Comparison of ENCODE assay signal across 8 cellular contexts in genomic region chrX:283115-283845, GRCh38. TPM values are rescaled to one million over a fixed set of nuclear protein-coding genes. Genes with fewer than 3 reads are reported as not detected.
DNase-seq lines count a peak whose midpoint lies in the region; ATAC-seq and TF ChIP-seq lines count a peak whose summit lies in the region.

No MANE protein-coding gene starts in this region.

- H3K36me3 Mint-ChIP-seq in CD4-positive, alpha-beta T cell (ENCODE audit: low read depth), result peaks cover 28% of the 10 kb centered on the region

- H2BK15ac ChIP-seq in neuronal stem cell (ENCODE audit: low read length), result no peak overlapping the region

- H3K4ac ChIP-seq in neuronal stem cell (ENCODE audit: low read length), result no peak overlapping the region

- no peak for TF ChIP-seq CTCF in CD4-positive, alpha-beta T cell (IDR thresholded peaks at IDR 0.05)
- TF ChIP-seq CTCF in suprapubic skin (IDR thresholded peaks at IDR 0.05), result no peak

- no peaks in the 10 kb centered on the region for H3K9me3 Mint-ChIP-seq in CD4-positive, alpha-beta T cell

- H3K4me3 ChIP-seq in HUES64 (ENCODE audit: low read length) (peak overlapping the region; percentile 93), neuronal stem cell (ENCODE audit: low read length in 2 of 2) (peak overlapping the region; percentile 54 to 75), suprapubic skin (peak overlapping the region; percentile 60)

- no peak for TF ChIP-seq EP300 in suprapubic skin (IDR thresholded peaks at IDR 0.05)

- peak overlapping the region; percentile 49 for H3K4me2 ChIP-seq in neuronal stem cell (ENCODE audit: insufficient read depth, low read length, poor library complexity, severe bottlenecking)

- peak overlapping the region; percentile 95 for H3K4me3 Mint-ChIP-seq in CD4-positive, alpha-beta T cell

- H3K36me3 ChIP-seq in HUES64 (ENCODE audit: insufficient read depth, low read length) (peaks cover 38% of the 10 kb centered on the region), neuronal stem cell (replicated peaks in 1 of 2; ENCODE audit: control insufficient read depth in 2 of 2, insufficient read depth in 2 of 2, low read length in 2 of 2) (peaks cover 33 to 39% of the 10 kb centered on the region in 2 donors), suprapubic skin (peaks cover 16% of the 10 kb centered on the region)

- 3% methylated on average over 45 of the region's 45 CpGs for WGBS in HUES64
- WGBS in neuronal stem cell (ENCODE audit: extremely low coverage in 2 of 2, insufficient read length in 2 of 2, insufficient replicate concordance in 1 of 2), 2 donors, result no CpG with 5 or more reads among the region's 45 CpGs
- WGBS in suprapubic skin, result 5% methylated on average over 36 of the region's 45 CpGs

- H2BK120ac ChIP-seq in neuronal stem cell (ENCODE audit: low read depth, low read length), result no peak overlapping the region

- H3K27ac Mint-ChIP-seq in CD4-positive, alpha-beta T cell, result peak overlapping the region; percentile 91

- H2BK12ac ChIP-seq in neuronal stem cell (ENCODE audit: low read length), result no peak overlapping the region

- H3K79me1 ChIP-seq in neuronal stem cell (ENCODE audit: low read depth, low read length), result peaks cover 19% of the 10 kb centered on the region

- TF ChIP-seq POLR2A in suprapubic skin (IDR thresholded peaks at IDR 0.05), result no peak

- no peak overlapping the region for H2AK5ac ChIP-seq in neuronal stem cell (ENCODE audit: low read depth, low read length)

- H4K8ac ChIP-seq in neuronal stem cell (ENCODE audit: low read depth, low read length), result no peak overlapping the region

- H2AFZ ChIP-seq in neuronal stem cell (ENCODE audit: low read length), result peak overlapping the region; percentile 63

- H3K4me1 ChIP-seq in HUES64 (ENCODE audit: insufficient read depth, low read length), result peaks cover 6% of the 10 kb centered on the region; the same call in 1 of the 2 replicates
- peaks cover 0 to 8% of the 10 kb centered on the region in 2 donors for H3K4me1 ChIP-seq in neuronal stem cell (ENCODE audit: control insufficient read depth in 2 of 2, insufficient read depth in 1 of 2, low read depth in 1 of 2, low read length in 2 of 2)
- peaks cover 25% of the 10 kb centered on the region for H3K4me1 ChIP-seq in suprapubic skin

- peak; percentile 77 to 88 (median 83) for DNase-seq in CD4-positive, alpha-beta T cell
- DNase-seq in activated T-cell treated with anti-CD3 and anti-CD28 coated beads for 4 hours (peak; percentile 89), fibroblast of the conjunctiva (ENCODE audit: low read depth) (peak; percentile 82), neuronal stem cell (ENCODE audit: low spot score) (peak; percentile 88), suprapubic skin (ENCODE audit: low spot score in 2 of 2) (peak; percentile 96 to 97), NCI-H2171 treated with DMSO at 0.1 percent for 48 hours (lab: John Stamatoyannopoulos, UW) (no peak)

- H3K9ac ChIP-seq in HUES64 (ENCODE audit: low read depth, low read length) (peak overlapping the region; percentile 93), neuronal stem cell (ENCODE audit: low read depth, low read length, poor library complexity) (no peak overlapping the region)

- POLR2A ChIA-PET in CD4-positive, alpha-beta T cell (lab: Charles Lee), result no interaction called here

- intact Hi-C loops in CD4-positive, alpha-beta T cell (cut with DNase I, micrococcal nuclease), result loop anchor here (2.0 to 5.0 kb wide), 3 partner anchors 36 to 1274 kb away; partner anchors contain the start of genes GTPBP6 (in 1 of the 2) and PPP2R3B (in 1 of the 2)

- H2BK5ac ChIP-seq in neuronal stem cell (ENCODE audit: low read length), result no peak overlapping the region

- peak overlapping the region; percentile 44 for H3K18ac ChIP-seq in neuronal stem cell (ENCODE audit: low read length)

- ATAC-seq in CD4-positive, alpha-beta T cell (ENCODE audit: poor library complexity), result peak; percentile 98
- ATAC-seq in GM21423 (IDR thresholded peaks at IDR 0.05; ENCODE audit: unreplicated experiment), result peak; percentile 95

- no peak overlapping the region for H3K14ac ChIP-seq in neuronal stem cell (ENCODE audit: low read length)

- no peak overlapping the region for H3K27ac ChIP-seq in CD4-positive, alpha-beta T cell (ENCODE audit: low read depth, low read length)
- H3K27ac ChIP-seq in HUES64 (ENCODE audit: low read depth, low read length) (peak overlapping the region; percentile 90), neuronal stem cell (replicated peaks; ENCODE audit: low read length) (peak overlapping the region; percentile 95), suprapubic skin (peak overlapping the region; percentile 51)

- peaks cover 28% of the 10 kb centered on the region for H3K4me1 Mint-ChIP-seq in CD4-positive, alpha-beta T cell (ENCODE audit: low read depth)

- no peaks in the 10 kb centered on the region for H3K9me3 ChIP-seq in CD4-positive, alpha-beta T cell (ENCODE audit: control insufficient read depth, low read length)
- H3K9me3 ChIP-seq in HUES64 (ENCODE audit: insufficient read depth, low read depth, low read length) (no peaks in the 10 kb centered on the region), neuronal stem cell (replicated peaks in 1 of 2; ENCODE audit: control insufficient read depth in 2 of 2, insufficient read depth in 1 of 2, low read depth in 1 of 2, low read length in 2 of 2) (peaks cover 3 to 8% of the 10 kb centered on the region in 2 donors), suprapubic skin (no peaks in the 10 kb centered on the region)

- H3K27me3 ChIP-seq in CD4-positive, alpha-beta T cell (ENCODE audit: control insufficient read depth, insufficient read depth, low read length), result no peaks in the 10 kb centered on the region
- H3K27me3 ChIP-seq in HUES64 (ENCODE audit: insufficient read depth, low read length), result no peaks in the 10 kb centered on the region
- H3K27me3 ChIP-seq in neuronal stem cell (ENCODE audit: control insufficient read depth in 3 of 3, insufficient read depth in 3 of 3, low read depth in 1 of 3, low read length in 3 of 3), result no peaks in the 10 kb centered on the region
- H3K27me3 ChIP-seq in suprapubic skin, result no peaks in the 10 kb centered on the region

- CTCF ChIA-PET in CD4-positive, alpha-beta T cell (lab: Charles Lee), result no interaction called here

- no peaks in the 10 kb centered on the region for H3K27me3 Mint-ChIP-seq in CD4-positive, alpha-beta T cell

- H4K91ac ChIP-seq in neuronal stem cell (ENCODE audit: low read depth, low read length, poor library complexity), result no peak overlapping the region

- H3K23ac ChIP-seq in neuronal stem cell (ENCODE audit: low read depth, low read length, poor library complexity), result no peak overlapping the region

RNA-seq across cellular contexts. Expression of gene PLCXD1, which starts 2.1 kb away (rescaled TPM):
- 10 to 100 TPM; 33.0 to 35.8 TPM for total RNA-seq in CD4-positive, alpha-beta T cell
- 65.8 TPM for polyA plus RNA-seq in HUES64 (2013, experiment 1 of 2)
- 64.9 TPM for polyA plus RNA-seq in HUES64 (2013, experiment 2 of 2)
- 32.6 TPM for polyA plus RNA-seq in neuronal stem cell (2013, experiment 1 of 2)
- polyA plus RNA-seq in neuronal stem cell (2013, experiment 2 of 2), result 33.7 TPM
- 10 to 100 TPM; 22.4 to 78.3 (median 54.2) TPM for total RNA-seq in suprapubic skin

RNA-seq across cellular contexts. Expression of gene GTPBP6, which starts 35.3 kb away (rescaled TPM):
- 10 to 100 TPM; 53.5 to 53.9 TPM for total RNA-seq in CD4-positive, alpha-beta T cell
- 46.4 TPM for polyA plus RNA-seq in HUES64 (2013, experiment 1 of 2)
- polyA plus RNA-seq in HUES64 (2013, experiment 2 of 2), result 44.4 TPM
- 42.2 TPM for polyA plus RNA-seq in neuronal stem cell (2013, experiment 1 of 2)
- polyA plus RNA-seq in neuronal stem cell (2013, experiment 2 of 2), result 42.0 TPM
- 10 to 100 TPM; 29.7 to 36.4 (median 34.3) TPM for total RNA-seq in suprapubic skin
